ENCODE assay signal across 8 cellular contexts in the genomic region with DNA sequence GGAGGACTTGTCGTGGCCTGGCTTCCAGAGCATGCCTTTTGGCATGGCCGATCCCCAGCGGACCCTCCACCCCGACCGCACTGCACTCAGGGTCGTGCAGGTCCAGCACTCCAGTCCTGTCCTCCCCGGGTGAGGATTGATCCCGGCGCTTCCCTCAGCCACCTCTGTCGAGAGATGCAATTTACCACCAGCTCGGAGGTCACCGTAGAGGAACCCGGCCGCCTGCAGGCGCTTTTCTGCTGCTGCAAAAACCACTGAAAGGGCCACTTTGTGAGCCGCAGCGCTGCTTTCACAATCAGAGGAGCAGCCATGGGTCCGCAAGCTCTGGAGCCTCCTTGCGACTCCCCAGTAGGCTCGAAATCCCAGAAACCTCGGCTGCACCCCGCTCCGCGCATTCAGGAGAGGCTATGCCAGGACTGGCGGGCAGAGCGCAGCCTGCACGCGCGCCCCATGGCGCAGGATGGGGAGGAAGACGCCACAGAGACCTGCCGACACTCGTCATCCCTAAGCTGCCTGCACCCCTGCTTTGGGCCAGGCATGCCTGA.
DNase-seq lines count a peak whose midpoint lies in the region; ATAC-seq and TF ChIP-seq lines count a peak whose summit lies in the region.
"Had no signal": no experiment of that assay in that cellular context is flagged by ENCODE, and none has a peak within 500 bp of the region (broad histone marks: within the 10 kb centered on the region; RNA-seq: fewer than 3 reads in every experiment).

No MANE protein-coding gene starts in this region.

- DNase-seq in GM03348 (ENCODE audit: low spot score) (peak; percentile 29), fibroblast of lung (ENCODE audit: low read depth in 2 of 2) (no peak), psoas muscle (no peak), NCI-H2227 (lab: John Stamatoyannopoulos, UW; ENCODE audit: unreplicated experiment) (no peak), NCI-H2171 treated with DMSO at 0.1 percent for 48 hours (lab: John Stamatoyannopoulos, UW) (no peak)
- DNase-seq in activated CD4-positive, CD25-positive, alpha-beta regulatory T cell treated with anti-CD3 and anti-CD28 coated beads, Interleukin-2, amount 50 U/mL, for 72 hours = no peak
- DNase-seq: SIG-M5 had no signal

- ATAC-seq in psoas muscle = peak in 2 of 4 donors; percentile 47 to 56

- no peaks in the 10 kb centered on the region for H3K27me3 ChIP-seq in Loucy (ENCODE audit: insufficient read depth, low read length, poor library complexity, severe bottlenecking)
- peaks cover 6% of the 10 kb centered on the region for H3K27me3 ChIP-seq in fibroblast of lung (ENCODE audit: control insufficient read depth, insufficient read depth, low read length)
- peaks cover 0 to 9% (median 3%) of the 10 kb centered on the region in 3 donors for H3K27me3 ChIP-seq in psoas muscle (ENCODE audit: insufficient read depth in 3 of 3, low read length in 2 of 3)

- H3K9ac ChIP-seq in Loucy (ENCODE audit: low read depth, low read length, poor library complexity, severe bottlenecking) (no peak overlapping the region), fibroblast of lung (ENCODE audit: insufficient read depth, low read length) (no peak overlapping the region)

- H4K20me1 ChIP-seq in Loucy (ENCODE audit: insufficient read depth, low read length, poor library complexity, severe bottlenecking) = no peaks in the 10 kb centered on the region
- peaks cover 2% of the 10 kb centered on the region for H4K20me1 ChIP-seq in fibroblast of lung (ENCODE audit: control insufficient read depth, extremely low read depth, insufficient read depth, low read length)

- H3K36me3 ChIP-seq in Loucy (ENCODE audit: insufficient read depth, low read length) = no peaks in the 10 kb centered on the region
- no peaks in the 10 kb centered on the region for H3K36me3 ChIP-seq in fibroblast of lung (ENCODE audit: control insufficient read depth, insufficient read depth, low read length)
- H3K36me3 ChIP-seq in psoas muscle (ENCODE audit: insufficient read depth in 1 of 2, low read depth in 1 of 2) = no peaks in the 10 kb centered on the region

- H3K4me1 ChIP-seq in Loucy (ENCODE audit: insufficient read depth, low read length, poor library complexity, severe bottlenecking) (no peaks in the 10 kb centered on the region), fibroblast of lung (ENCODE audit: control insufficient read depth, extremely low read depth, insufficient read depth, low read length) (no peaks in the 10 kb centered on the region), psoas muscle (peaks cover 8% of the 10 kb centered on the region)

- H3K4me3 ChIP-seq in Loucy (ENCODE audit: low read length, poor library complexity, severe bottlenecking) (no peak overlapping the region), fibroblast of lung (replicated peaks in 1 of 4; ENCODE audit: control extremely low read depth in 1 of 4, insufficient read depth in 1 of 4, low read depth in 3 of 4, low read length in 4 of 4) (peak overlapping the region in 1 of 4 experiments; percentile 14), psoas muscle (peak overlapping the region; percentile 8)

- H3F3A ChIP-seq in Loucy (ENCODE audit: low read depth) = no peaks in the 10 kb centered on the region

- H3K4me2 ChIP-seq in Loucy (ENCODE audit: low read depth, low read length, poor library complexity, severe bottlenecking) = no peak overlapping the region
- H3K4me2 ChIP-seq in fibroblast of lung (ENCODE audit: extremely low read depth, insufficient read depth, low read length) = peak overlapping the region; percentile 25

- intact Hi-C loops in psoas muscle (cut with DNase I) = loop anchor here in 1 of 2 donors (2.0 kb wide), 2 partner anchors 49 to 265 kb away; no protein-coding TSS in a partner anchor

- H2AFZ ChIP-seq in Loucy (ENCODE audit: low read length) (0 out of 2 replicates have a peak overlapping the region, but pooled peaks have one; percentile 71), fibroblast of lung (ENCODE audit: low read length) (no peak overlapping the region)

- H3K27ac ChIP-seq in fibroblast of lung (ENCODE audit: insufficient read depth, low read length) (no peak overlapping the region), psoas muscle (no peak overlapping the region)

- H3K9me3 ChIP-seq in Loucy (ENCODE audit: insufficient read depth, low read depth, low read length) (no peaks in the 10 kb centered on the region), fibroblast of lung (ENCODE audit: control insufficient read depth, insufficient read depth, low read depth, low read length) (no peaks in the 10 kb centered on the region), psoas muscle (no peaks in the 10 kb centered on the region)

- TF ChIP-seq CTCF in Loucy (conservative IDR thresholded peaks at IDR 0.05; ENCODE audit: low read length) (no peak), fibroblast of lung (conservative IDR thresholded peaks at IDR 0.05 in 1 of 2, IDR thresholded peaks at IDR 0.05 in 1 of 2; ENCODE audit: low read depth in 1 of 2, low read length in 2 of 2) (no peak), psoas muscle (IDR thresholded peaks at IDR 0.05) (no peak)

- no peaks in the 10 kb centered on the region for H3K9me2 ChIP-seq in Loucy (replicated peaks; ENCODE audit: low read depth, low read length)

- H3K79me2 ChIP-seq in Loucy (ENCODE audit: insufficient read depth, low read length) (no peaks in the 10 kb centered on the region), fibroblast of lung (ENCODE audit: control insufficient read depth, insufficient read depth, low read length) (no peaks in the 10 kb centered on the region)

- 7 to 13% (median 12%) methylated on average over 31 to 33 of the region's 33 CpGs for whole genome bisulfite sequencing in psoas muscle, 3 donors
